Comparison of ENCODE assay signal across 9 cellular contexts in genomic region chr2:172704072-172704936, GRCh38. TPM values are rescaled to one million over a fixed set of nuclear protein-coding genes. Genes with fewer than 3 reads are reported as not detected.
DNase-seq lines count a peak whose midpoint lies in the region; ATAC-seq, FAIRE-seq and TF ChIP-seq lines count a peak whose summit lies in the region.
"Had no signal": no experiment of that assay in that cellular context is flagged by ENCODE, and none has a peak within 500 bp of the region (broad histone marks: within the 10 kb centered on the region; RNA-seq: fewer than 3 reads in every experiment).

No MANE protein-coding gene starts in this region.

- no peak for TF ChIP-seq EP300 in A549 (IDR thresholded peaks at IDR 0.05)

- TF ChIP-seq RAD21 in A549 (conservative IDR thresholded peaks at IDR 0.05 in 1 of 2, IDR thresholded peaks at IDR 0.05 in 1 of 2), result peak; percentile 40 to 44; a peak in 4 of 5 replicates

- peaks cover 4% of the 10 kb centered on the region for H3K9me3 Mint-ChIP-seq in activated naive CD8-positive, alpha-beta T cell treated with anti-CD3 and anti-CD28 coated beads, Interleukin-2, amount 50 U/mL, for 24 hours
- no peaks in the 10 kb centered on the region for H3K9me3 Mint-ChIP-seq in activated T-cell treated with anti-CD3 and anti-CD28 coated beads, Interleukin-2, amount 50 U/mL, for 24 hours
- H3K9me3 Mint-ChIP-seq: activated naive CD8-positive, alpha-beta T cell treated with anti-CD3 and anti-CD28 coated beads, Interleukin-2, amount 10 ng/mL, durations not matched to agents 7 days and 5 days had no signal

- FAIRE-seq in A549 (lab: Jason Lieb, UNC) (no peak), GM12891 (lab: Jason Lieb, UNC) (peak; percentile 31)

- no peaks in the 10 kb centered on the region for H3K9me3 ChIP-seq in A549

- H3K4me1 Mint-ChIP-seq in activated naive CD8-positive, alpha-beta T cell treated with anti-CD3 and anti-CD28 coated beads, Interleukin-2, amount 50 U/mL, for 24 hours, result no peaks in the 10 kb centered on the region
- peaks cover 1% of the 10 kb centered on the region for H3K4me1 Mint-ChIP-seq in activated T-cell treated with anti-CD3 and anti-CD28 coated beads, Interleukin-2, amount 50 U/mL, for 24 hours (ENCODE audit: low read depth)

- H3K36me3 Mint-ChIP-seq in activated naive CD8-positive, alpha-beta T cell treated with anti-CD3 and anti-CD28 coated beads, Interleukin-2, amount 50 U/mL, for 24 hours (ENCODE audit: low read depth), result peaks cover 2% of the 10 kb centered on the region
- no peaks in the 10 kb centered on the region for H3K36me3 Mint-ChIP-seq in activated T-cell treated with anti-CD3 and anti-CD28 coated beads, Interleukin-2, amount 50 U/mL, for 24 hours (ENCODE audit: low read depth)
- H3K36me3 Mint-ChIP-seq: activated naive CD8-positive, alpha-beta T cell treated with anti-CD3 and anti-CD28 coated beads, Interleukin-2, amount 10 ng/mL, durations not matched to agents 7 days and 5 days had no signal

- peak; percentile 70 to 94; a peak in 5 of 6 replicates for ATAC-seq in A549
- no peak for ATAC-seq in activated naive CD8-positive, alpha-beta T cell treated with anti-CD3 and anti-CD28 coated beads, Interleukin-2, amount 50 U/mL, for 24 hours

- WGBS in A549 (ENCODE audit: missing lambda C conversion rate), result 69% methylated on average over 11 of the region's 11 CpGs

- TF ChIP-seq POLR2A in A549 (IDR thresholded peaks at IDR 0.05; ENCODE audit: low read length), result no peak
- no peak for TF ChIP-seq POLR2A in GM12891 (IDR thresholded peaks at IDR 0.05; ENCODE audit: low read depth, low read length)
- no peak for TF ChIP-seq POLR2A in erythroblast (IDR thresholded peaks at IDR 0.05; ENCODE audit: low read length)

- H3K4me3 Mint-ChIP-seq in activated naive CD8-positive, alpha-beta T cell treated with anti-CD3 and anti-CD28 coated beads, Interleukin-2, amount 50 U/mL, for 24 hours, result no peak overlapping the region
- H3K4me3 Mint-ChIP-seq in activated T-cell treated with anti-CD3 and anti-CD28 coated beads, Interleukin-2, amount 50 U/mL, for 24 hours, result no peak overlapping the region
- H3K4me3 Mint-ChIP-seq: activated naive CD8-positive, alpha-beta T cell treated with anti-CD3 and anti-CD28 coated beads, Interleukin-2, amount 10 ng/mL, durations not matched to agents 7 days and 5 days had no signal

- H3K4me1 ChIP-seq in A549, result peaks cover 14% of the 10 kb centered on the region

- CTCF ChIA-PET in A549 (lab: Yijun Ruan, JAX), result interaction anchor here (0.8 to 1.5 kb wide), 10 partner anchors 10 to 902 kb away, joined by 3 to 8 read pairs (median 3); no protein-coding TSS in a partner anchor

- peaks cover 10% of the 10 kb centered on the region for H3K27me3 Mint-ChIP-seq in activated naive CD8-positive, alpha-beta T cell treated with anti-CD3 and anti-CD28 coated beads, Interleukin-2, amount 50 U/mL, for 24 hours
- peaks cover 28% of the 10 kb centered on the region for H3K27me3 Mint-ChIP-seq in activated T-cell treated with anti-CD3 and anti-CD28 coated beads, Interleukin-2, amount 50 U/mL, for 24 hours

- POLR2A ChIA-PET in A549 (lab: Yijun Ruan, JAX), result interaction anchor here (0.7 kb wide), 1 partner anchor 111 kb away, joined by 8 read pairs; no protein-coding TSS in a partner anchor

- no peak overlapping the region for H3K4me2 ChIP-seq in A549

- peak; percentile 70 for TF ChIP-seq CTCF in A549 (IDR thresholded peaks at IDR 0.05)
- peak; percentile 56 for TF ChIP-seq CTCF in retinal pigment epithelial cell (conservative IDR thresholded peaks at IDR 0.05; ENCODE audit: low read depth, low read length)

- H3K27ac Mint-ChIP-seq in activated naive CD8-positive, alpha-beta T cell treated with anti-CD3 and anti-CD28 coated beads, Interleukin-2, amount 50 U/mL, for 24 hours, result no peak overlapping the region
- H3K27ac Mint-ChIP-seq in activated T-cell treated with anti-CD3 and anti-CD28 coated beads, Interleukin-2, amount 50 U/mL, for 24 hours, result no peak overlapping the region
- H3K27ac Mint-ChIP-seq: activated naive CD8-positive, alpha-beta T cell treated with anti-CD3 and anti-CD28 coated beads, Interleukin-2, amount 10 ng/mL, durations not matched to agents 7 days and 5 days had no signal

- H3K4me3 ChIP-seq in A549, result no peak overlapping the region
- no peak overlapping the region for H3K4me3 ChIP-seq in retinal pigment epithelial cell (ENCODE audit: low read length)

- DNase-seq in A549 (ENCODE audit: low read depth in 1 of 2, low spot score in 1 of 2) (peak; percentile 38 to 42), GM12891 (ENCODE audit: insufficient read length, low spot score) (no peak), NCI-H774 (lab: John Stamatoyannopoulos, UW) (peak; percentile 12), erythroblast (lab: John Stamatoyannopoulos, UW) (peak; percentile 11 to 48), retinal pigment epithelial cell (ENCODE audit: low read depth) (no peak), GDM1 (lab: John Stamatoyannopoulos, UW) (no peak)
- no peak for DNase-seq in activated naive CD8-positive, alpha-beta T cell treated with anti-CD3 and anti-CD28 coated beads, Interleukin-2, amount 50 U/mL, for 24 hours
- DNase-seq in activated T-cell treated with anti-CD3 and anti-CD28 coated beads, Interleukin-2, amount 50 U/mL, for 24 hours, result no peak
- DNase-seq: activated naive CD8-positive, alpha-beta T cell treated with anti-CD3 and anti-CD28 coated beads, Interleukin-2, amount 10 ng/mL, durations not matched to agents 7 days and 5 days had no signal

- H3K27ac ChIP-seq in A549, result peak overlapping the region; percentile 10 to 28; a peak in 1 of 6 replicates

TF ChIP-seq in A549, 52 proteins besides CTCF, POLR2A, EP300 and RAD21:
- TF ChIP-seq HOXA7 (CRISPR knock-in tag; IDR thresholded peaks at IDR 0.05) (no peak), PBX3 (IDR thresholded peaks at IDR 0.05) (no peak), EHF (CRISPR knock-in tag; IDR thresholded peaks at IDR 0.05) (no peak), SREBF2 (IDR thresholded peaks at IDR 0.05) (no peak), RFX5 (IDR thresholded peaks at IDR 0.05) (no peak), NR3C1 (IDR thresholded peaks at IDR 0.05) (no peak), ZC3H11A (IDR thresholded peaks at IDR 0.05) (no peak), SMC3 (IDR thresholded peaks at IDR 0.05) (peak; percentile 67), HDAC2 (IDR thresholded peaks at IDR 0.05) (no peak)

TF ChIP-seq in GM12891, 5 proteins besides CTCF, POLR2A, EP300 and RAD21:
- TF ChIP-seq SPI1 (IDR thresholded peaks at IDR 0.05; ENCODE audit: low read depth, low read length), result peak; percentile 30; the same call in 1 of the 2 replicates
- no peak for TF ChIP-seq POLR2AphosphoS5 (IDR thresholded peaks at IDR 0.05; ENCODE audit: low read depth, low read length)
- no peak for TF ChIP-seq TAF1 (IDR thresholded peaks at IDR 0.05; ENCODE audit: low read depth, low read length)

RNA-seq across cellular contexts. Expression of gene RAPGEF4, which starts 31.3 kb away (rescaled TPM):
- 0.73 and 1.1 TPM in 2 replicates for polyA plus RNA-seq in A549 (2011; rRNA removed)
- polyA plus RNA-seq in A549 (2012; cell fraction: cytosol; rRNA removed), result 0.11 and 0.13 TPM in 2 replicates
- polyA plus RNA-seq in A549 (2012; cell fraction: nucleus; rRNA removed), result 0.05 and 0.29 TPM in 2 replicates
- polyA plus RNA-seq in A549 (2017; fragmentation: RNase III; extraction: RNeasy Plus Mini Kit Qiagen cat#74134 plus additional on column Dnase treatment), result 0.08 to 0.29 TPM (median 0.18 TPM) in 3 replicates
- polyA minus RNA-seq in A549 (2011; rRNA and poly(A)+ RNA removed), result 1.1 and 2.6 TPM in 2 replicates
- polyA plus RNA-seq in GM12891 (2012; ENCODE audit: low read depth, missing spikeins), result 0.24 TPM

Comparison
In these comparisons a context has a peak if more than half of its experiments do, and no peak if none do; other contexts are left out.
1. DNase-seq: peak in A549 (2 of 2), NCI-H774 (single experiment) and erythroblast (2 of 2); none in GM12891 (single experiment), retinal pigment epithelial cell (single experiment), activated naive CD8-positive, alpha-beta T cell treated with anti-CD3 and anti-CD28 coated beads, Interleukin-2, amount 50 U/mL, for 24 hours (single experiment), activated T-cell treated with anti-CD3 and anti-CD28 coated beads, Interleukin-2, amount 50 U/mL, for 24 hours (single experiment) and GDM1 (single experiment).